In genomic region chr6:7071405-7071804, GRCh38 we compare ENCODE assay signal across 22 cellular contexts. TPM values are rescaled to one million over a fixed set of nuclear protein-coding genes. Genes with fewer than 3 reads are reported as not detected.
DNase-seq lines count a peak whose midpoint lies in the region; ATAC-seq and TF ChIP-seq lines count a peak whose summit lies in the region.
"Had no signal": no experiment of that assay in that cellular context is flagged by ENCODE, and none has a peak within 500 bp of the region (broad histone marks: within the 10 kb centered on the region; RNA-seq: fewer than 3 reads in every experiment).

No MANE protein-coding gene starts in this region.

- 40 to 49% methylated on average over 2 of the region's 2 CpGs for WGBS in body of pancreas, 2 donors
- WGBS in neuronal stem cell (ENCODE audit: extremely low coverage in 2 of 2, insufficient read length in 2 of 2, insufficient replicate concordance in 1 of 2), 2 donors, result no CpG with 5 or more reads among the region's 2 CpGs

- H3K23ac ChIP-seq in neuronal stem cell (ENCODE audit: low read depth, low read length, poor library complexity), result no peak overlapping the region

- TF ChIP-seq CTCF in body of pancreas (IDR thresholded peaks at IDR 0.05) (no peak), OCI-LY7 (conservative IDR thresholded peaks at IDR 0.05; ENCODE audit: low read length) (no peak), colonic mucosa (IDR thresholded peaks at IDR 0.05) (no peak)

- H2BK12ac ChIP-seq in neuronal stem cell (ENCODE audit: low read length), result no peak overlapping the region

- H3K9ac ChIP-seq in neuronal stem cell (ENCODE audit: low read depth, low read length, poor library complexity), result peak overlapping the region; percentile 67
- H3K9ac ChIP-seq in colonic mucosa (ENCODE audit: low read depth in 2 of 2, low read length in 2 of 2), result no peak overlapping the region
- H3K9ac ChIP-seq: BLaER1 had no signal

- CTCF ChIA-PET in OCI-LY7 (lab: Charles Lee; ENCODE audit: unreplicated experiment), result no interaction called here

- H2BK5ac ChIP-seq in neuronal stem cell (ENCODE audit: low read length), result no peak overlapping the region

- peaks cover 16% of the 10 kb centered on the region for H3K4me1 ChIP-seq in body of pancreas
- H3K4me1 ChIP-seq in neuronal stem cell (ENCODE audit: control insufficient read depth in 2 of 2, insufficient read depth in 1 of 2, low read depth in 1 of 2, low read length in 2 of 2), result no peaks in the 10 kb centered on the region
- H3K4me1 ChIP-seq in OCI-LY7 (ENCODE audit: insufficient read depth, low read length, poor library complexity, severe bottlenecking), result no peaks in the 10 kb centered on the region
- no peaks in the 10 kb centered on the region for H3K4me1 ChIP-seq in colonic mucosa
- H3K4me1 ChIP-seq: BE2C had no signal

- no peak overlapping the region for H2BK120ac ChIP-seq in neuronal stem cell (ENCODE audit: low read depth, low read length)

- no peaks in the 10 kb centered on the region for H4K20me1 ChIP-seq in OCI-LY7 (ENCODE audit: insufficient read depth, low read length)
- H4K20me1 ChIP-seq: BLaER1 had no signal

- H3K18ac ChIP-seq in neuronal stem cell (ENCODE audit: low read length), result no peak overlapping the region

- no peak overlapping the region for H3K4me3 ChIP-seq in body of pancreas
- no peak overlapping the region for H3K4me3 ChIP-seq in neuronal stem cell (ENCODE audit: low read length in 2 of 2)
- no peak overlapping the region for H3K4me3 ChIP-seq in OCI-LY7 (ENCODE audit: low read depth, low read length, poor library complexity, severe bottlenecking)
- H3K4me3 ChIP-seq in colonic mucosa, result no peak overlapping the region
- H3K4me3 ChIP-seq: BLaER1, GM12878 had no signal

- no peak overlapping the region for H3K4ac ChIP-seq in neuronal stem cell (ENCODE audit: low read length)

- no peaks in the 10 kb centered on the region for H3K79me2 ChIP-seq in OCI-LY7 (ENCODE audit: insufficient read depth, low read depth, low read length)

- intact Hi-C loops in body of pancreas (cut with DNase I) (no loop called here), OCI-LY7 (cut with micrococcal nuclease; ENCODE audit: unreplicated experiment) (no loop called here), colonic mucosa (cut with DNase I) (no loop called here)

- H4K91ac ChIP-seq in neuronal stem cell (ENCODE audit: low read depth, low read length, poor library complexity), result no peak overlapping the region

- H2AFZ ChIP-seq in neuronal stem cell (ENCODE audit: low read length) (no peak overlapping the region), OCI-LY7 (ENCODE audit: low read length) (no peak overlapping the region)

- H3K14ac ChIP-seq in neuronal stem cell (ENCODE audit: low read length), result no peak overlapping the region

- H3K4me2 ChIP-seq in neuronal stem cell (ENCODE audit: insufficient read depth, low read length, poor library complexity, severe bottlenecking), result no peak overlapping the region
- H3K4me2 ChIP-seq in OCI-LY7 (ENCODE audit: low read length), result no peak overlapping the region
- H3K4me2 ChIP-seq: BLaER1 had no signal

- no peak overlapping the region for H2AK5ac ChIP-seq in neuronal stem cell (ENCODE audit: low read depth, low read length)

- no peak overlapping the region for H2BK15ac ChIP-seq in neuronal stem cell (ENCODE audit: low read length)

- DNase-seq in body of pancreas, result peak in 1 of 4 donors; percentile 31
- no peak for DNase-seq in neuronal stem cell (ENCODE audit: low spot score)
- DNase-seq in OCI-LY7 (ENCODE audit: low spot score), result no peak
- no peak for DNase-seq in colonic mucosa
- DNase-seq in NCI-H2107 (lab: John Stamatoyannopoulos, UW), result no peak
- DNase-seq: 8988T; ACHN; BE2C; C1 segment of cervical spinal cord; CD4-positive, alpha-beta memory T cell; CD4-positive, CD25-positive, alpha-beta regulatory T cell; CD8-positive, alpha-beta memory T cell; COR-L47; DMS 273 treated with DMSO at 0.1 percent for 48 hours; DMS153; DMS53; DMS79; DND-41; EL; GDM1 had no signal

- POLR2A ChIA-PET in OCI-LY7 (lab: Charles Lee), result no interaction called here

- H3K79me1 ChIP-seq in neuronal stem cell (ENCODE audit: low read depth, low read length), result no peaks in the 10 kb centered on the region

- H3K9me3 ChIP-seq in body of pancreas, result no peaks in the 10 kb centered on the region
- H3K9me3 ChIP-seq in neuronal stem cell (replicated peaks in 1 of 2; ENCODE audit: control insufficient read depth in 2 of 2, insufficient read depth in 1 of 2, low read depth in 1 of 2, low read length in 2 of 2), result no peaks in the 10 kb centered on the region
- no peaks in the 10 kb centered on the region for H3K9me3 ChIP-seq in OCI-LY7 (ENCODE audit: low read length)
- no peaks in the 10 kb centered on the region for H3K9me3 ChIP-seq in colonic mucosa
- H3K9me3 ChIP-seq: BE2C, BLaER1 had no signal

- H3K36me3 ChIP-seq in body of pancreas (replicated peaks in 1 of 2; ENCODE audit: insufficient read depth in 1 of 2, low read depth in 2 of 2) (no peaks in the 10 kb centered on the region), neuronal stem cell (replicated peaks in 1 of 2; ENCODE audit: control insufficient read depth in 2 of 2, insufficient read depth in 2 of 2, low read length in 2 of 2) (no peaks in the 10 kb centered on the region), OCI-LY7 (ENCODE audit: insufficient read depth, low read length) (no peaks in the 10 kb centered on the region), colonic mucosa (no peaks in the 10 kb centered on the region)
- H3K36me3 ChIP-seq: BE2C, BLaER1 had no signal

- peak overlapping the region in 2 of 4 donors; percentile 0 to 50 for H3K27ac ChIP-seq in body of pancreas
- no peak overlapping the region for H3K27ac ChIP-seq in neuronal stem cell (replicated peaks; ENCODE audit: low read length)
- H3K27ac ChIP-seq in OCI-LY7 (ENCODE audit: low read depth, low read length, poor library complexity, severe bottlenecking), result no peak overlapping the region
- H3K27ac ChIP-seq in colonic mucosa, result no peak overlapping the region
- H3K27ac ChIP-seq: BLaER1 had no signal

- no peak for TF ChIP-seq POLR2A in body of pancreas (IDR thresholded peaks at IDR 0.05)

- no TSS peak for BruUV-seq in OCI-LY7 (replicated peaks; lab: Mats Ljungman, UMichigan)

- H4K8ac ChIP-seq in neuronal stem cell (ENCODE audit: low read depth, low read length), result no peak overlapping the region

- ATAC-seq in body of pancreas, result peak; percentile 33
- ATAC-seq: GM12878 had no signal

- H3K27me3 ChIP-seq in body of pancreas, result no peaks in the 10 kb centered on the region
- no peaks in the 10 kb centered on the region for H3K27me3 ChIP-seq in neuronal stem cell (ENCODE audit: control insufficient read depth in 3 of 3, insufficient read depth in 3 of 3, low read depth in 1 of 3, low read length in 3 of 3)
- H3K27me3 ChIP-seq in colonic mucosa, result no peaks in the 10 kb centered on the region
- H3K27me3 ChIP-seq: BE2C, BLaER1 had no signal

- no peaks in the 10 kb centered on the region for H3K9me2 ChIP-seq in OCI-LY7 (ENCODE audit: insufficient read depth, low read length)

RNA-seq across cellular contexts. Expression of gene RREB1, which starts 36.4 kb away (rescaled TPM):
- 10 to 100 TPM; 33.5 to 44.8 TPM for total RNA-seq in body of pancreas
- polyA plus RNA-seq in neuronal stem cell (2013, experiment 1 of 2), result 5.7 TPM
- polyA plus RNA-seq in neuronal stem cell (2013, experiment 2 of 2), result 6.0 TPM
- 3.4 and 4.4 TPM in 2 replicates for total RNA-seq in OCI-LY7 (2014; rRNA removed; shearing (Covaris generic))
- total RNA-seq in OCI-LY7 (2022), result 5.5 and 7.1 TPM in 2 replicates
- total RNA-seq in colonic mucosa, result 10 to 100 TPM; 79.0 to 81.3 TPM

Comparison
In these comparisons a context has a peak if more than half of its experiments do, and no peak if none do; other contexts are left out.
1. RNA of gene RREB1, which starts 36.4 kb away (total RNA-seq): 79.0 to 81.3 TPM in colonic mucosa and 33.5 to 44.8 TPM in body of pancreas; 3.4 to 7.1 TPM in OCI-LY7; every median in the first group is over 4 times any median in the second.